ENCODE assay signal across 24 cellular contexts in genomic region chr9:81546498-81546897, GRCh38.
"Had no signal": no experiment of that assay in that cellular context is flagged by ENCODE, and none has a peak within 500 bp of the region (broad histone marks: within the 10 kb centered on the region; RNA-seq: fewer than 3 reads in every experiment).

No MANE protein-coding gene starts in this region.

- H3K4me3 Mint-ChIP-seq: activated CD4-positive, alpha-beta T cell treated with anti-CD3 and anti-CD28 coated beads, Interleukin-2, amount 10 ng/mL, durations not matched to agents 24 days and 14 days; activated naive CD8-positive, alpha-beta T cell; dendritic cell treated with granulocyte-macrophage colony-stimulating factor and Interleukin-4, amounts not matched to agents 40 ng/mL and 50 ng/mL, for 4 days; memory B cell; nephron progenitor cell; stimulated activated memory B cell treated with anti-CD40 and anti-IgM and Interleukin-4, amounts not matched to agents 10 μg/mL and 1 μg/mL and 100 μg/mL, for 72 hours had no signal

- H3K27ac Mint-ChIP-seq: activated CD4-positive, alpha-beta T cell treated with anti-CD3 and anti-CD28 coated beads, Interleukin-2, amount 10 ng/mL, durations not matched to agents 24 days and 14 days; activated naive CD8-positive, alpha-beta T cell; dendritic cell treated with granulocyte-macrophage colony-stimulating factor and Interleukin-4, amounts not matched to agents 40 ng/mL and 50 ng/mL, for 4 days; memory B cell; nephron progenitor cell; progenitor cell of endocrine pancreas; stimulated activated memory B cell treated with anti-CD40 and anti-IgM and Interleukin-4, amounts not matched to agents 10 μg/mL and 1 μg/mL and 100 μg/mL, for 72 hours had no signal

- H3K4me3 ChIP-seq: adrenal gland, ascending aorta, esophagus muscularis mucosa, sigmoid colon, smooth muscle cell, tibial artery had no signal

- H3K4me2 ChIP-seq: smooth muscle cell had no signal

- H3K4me1 Mint-ChIP-seq: activated CD4-positive, alpha-beta T cell treated with anti-CD3 and anti-CD28 coated beads, Interleukin-2, amount 10 ng/mL, durations not matched to agents 24 days and 14 days had no signal

- H3K9me3 ChIP-seq: adrenal gland, ascending aorta, esophagus muscularis mucosa, sigmoid colon, tibial artery had no signal

- H3K27me3 Mint-ChIP-seq: activated CD4-positive, alpha-beta T cell treated with anti-CD3 and anti-CD28 coated beads, Interleukin-2, amount 10 ng/mL, durations not matched to agents 24 days and 14 days; activated naive CD8-positive, alpha-beta T cell; dendritic cell treated with granulocyte-macrophage colony-stimulating factor and Interleukin-4, amounts not matched to agents 40 ng/mL and 50 ng/mL, for 4 days; memory B cell; progenitor cell of endocrine pancreas; stimulated activated memory B cell treated with anti-CD40 and anti-IgM and Interleukin-4, amounts not matched to agents 10 μg/mL and 1 μg/mL and 100 μg/mL, for 72 hours had no signal

- H3K9me3 Mint-ChIP-seq: activated CD4-positive, alpha-beta T cell treated with anti-CD3 and anti-CD28 coated beads, Interleukin-2, amount 10 ng/mL, durations not matched to agents 24 days and 14 days; dendritic cell treated with granulocyte-macrophage colony-stimulating factor and Interleukin-4, amounts not matched to agents 40 ng/mL and 50 ng/mL, for 4 days; memory B cell; nephron progenitor cell; stimulated activated memory B cell treated with anti-CD40 and anti-IgM and Interleukin-4, amounts not matched to agents 10 μg/mL and 1 μg/mL and 100 μg/mL, for 72 hours had no signal

- H3K4me1 ChIP-seq: adrenal gland had no signal

- ATAC-seq: activated CD4-positive, CD25-positive, alpha-beta regulatory T cell treated with anti-CD3 and anti-CD28 coated beads, Interleukin-2, amount 50 U/mL, for 24 hours; stimulated activated memory B cell treated with anti-CD40 and anti-IgM and Interleukin-4, amounts not matched to agents 10 μg/mL and 1 μg/mL and 100 μg/mL, for 72 hours had no signal

- DNase-seq: activated CD4-positive, alpha-beta T cell treated with anti-CD3 and anti-CD28 coated beads, Interleukin-2, amount 10 ng/mL, durations not matched to agents 24 days and 14 days; activated gamma-delta T cell treated with Interleukin-2 at 50 U/mL for 16 hours; activated T-cell treated with anti-CD3 and anti-CD28 coated beads, Interleukin-2, amount 50 U/mL, for 1 hour; adrenal gland; brain microvascular endothelial cell; caudate nucleus; effector CD8-positive, alpha-beta T cell; head of caudate nucleus; islet precursor cell; left cardiac atrium; nephron progenitor cell; retina; sigmoid colon; stimulated activated CD4-positive, alpha-beta T cell treated with anti-CD3 and anti-CD28 coated beads, Interleukin-15, amount 100 ng/mL, for 24 hours; tibial artery had no signal

- H3K36me3 ChIP-seq: adrenal gland, ascending aorta, brain microvascular endothelial cell, esophagus muscularis mucosa, sigmoid colon, tibial artery had no signal

- H3K27ac ChIP-seq: adrenal gland, ascending aorta, brain microvascular endothelial cell, esophagus muscularis mucosa, sigmoid colon, tibial artery had no signal

- H3K36me3 Mint-ChIP-seq: activated naive CD8-positive, alpha-beta T cell; memory B cell; stimulated activated memory B cell treated with anti-CD40 and anti-IgM and Interleukin-4, amounts not matched to agents 10 μg/mL and 1 μg/mL and 100 μg/mL, for 72 hours had no signal

- H3K27me3 ChIP-seq: adrenal gland, ascending aorta, brain microvascular endothelial cell, esophagus muscularis mucosa, sigmoid colon, tibial artery had no signal
